ENCODE assay signal across 25 cellular contexts in the genomic region with DNA sequence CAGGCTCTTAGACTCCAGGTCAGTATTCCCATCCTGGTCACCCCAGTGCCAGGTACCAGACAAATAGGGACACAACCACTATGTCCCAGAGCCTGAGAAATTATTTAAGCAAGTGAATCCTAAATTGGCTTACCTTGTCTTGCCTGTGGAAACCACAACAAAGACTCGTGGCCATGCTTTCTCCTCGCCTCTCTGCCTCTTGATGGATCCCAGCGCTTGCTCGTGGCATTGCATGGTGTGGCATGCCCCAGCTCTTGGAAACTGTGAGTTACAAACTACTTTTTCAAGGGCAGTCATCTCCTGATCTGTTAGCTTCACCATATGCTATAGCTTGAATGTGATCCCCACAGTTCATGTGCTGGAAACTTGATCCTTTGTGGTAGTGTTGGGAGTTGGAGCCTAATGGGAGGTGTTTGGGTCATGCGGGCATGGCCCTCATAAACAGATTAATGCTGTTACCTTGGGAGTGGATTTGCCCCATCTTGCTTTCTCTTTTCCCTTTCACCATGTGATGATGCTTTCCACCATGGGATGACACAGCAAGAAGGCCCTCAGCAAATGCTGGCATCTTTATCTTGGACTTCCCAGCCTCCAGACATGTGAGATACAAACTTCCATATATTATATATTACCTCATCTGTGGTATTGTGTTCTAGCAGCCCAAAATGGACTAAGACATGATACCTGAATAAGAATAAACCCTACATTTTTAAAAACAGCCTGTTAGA. TPM values are rescaled to one million over a fixed set of nuclear protein-coding genes. Genes with fewer than 3 reads are reported as not detected.
DNase-seq lines count a peak whose midpoint lies in the region; ATAC-seq, FAIRE-seq and TF ChIP-seq lines count a peak whose summit lies in the region.
"Had no signal": no experiment of that assay in that cellular context is flagged by ENCODE, and none has a peak within 500 bp of the region (broad histone marks: within the 10 kb centered on the region; RNA-seq: fewer than 3 reads in every experiment).

No MANE protein-coding gene starts in this region.

- H3K23me2 ChIP-seq in H9 (ENCODE audit: insufficient read length, low read depth, low read length, poor library complexity, severe bottlenecking), result no peaks in the 10 kb centered on the region

- H4K20me1 ChIP-seq in H9 (ENCODE audit: control insufficient read depth, insufficient read depth, insufficient read length), result no peaks in the 10 kb centered on the region
- H4K20me1 ChIP-seq: BLaER1 treated with 17β-estradiol and CSF1 and Interleukin-3, amounts not matched to agents 10 nM and 100 nM had no signal

- H3K27me3 Mint-ChIP-seq in activated CD4-positive, alpha-beta T cell treated with anti-CD3 and anti-CD28 coated beads, Interleukin-2, amount 10 ng/mL, durations not matched to agents 7 days and 5 days, result no peaks in the 10 kb centered on the region
- H3K27me3 Mint-ChIP-seq in nephron progenitor cell (ENCODE audit: low read depth, poor library complexity) (no peaks in the 10 kb centered on the region), H9 (ENCODE audit: low read depth) (no peaks in the 10 kb centered on the region)
- H3K27me3 Mint-ChIP-seq: CD4-positive, alpha-beta T cell had no signal

- H3K56ac ChIP-seq in H9 (ENCODE audit: insufficient read length, low read depth, low read length), result no peak overlapping the region

- H3K27ac ChIP-seq in H9 (ENCODE audit: insufficient read length, low read depth, low read length), result no peak overlapping the region
- H3K27ac ChIP-seq: A549; BLaER1 treated with 17β-estradiol and CSF1 and Interleukin-3, amounts not matched to agents 10 nM and 100 nM; Peyer's patch had no signal

- no peaks in the 10 kb centered on the region for H3K79me2 ChIP-seq in H9 (ENCODE audit: insufficient read depth, low read length)

- TF ChIP-seq CTCF in bronchial epithelial cell (IDR thresholded peaks at IDR 0.05; ENCODE audit: insufficient read depth, low read length, severe bottlenecking) (no peak), nephron progenitor cell (IDR thresholded peaks at IDR 0.05) (no peak), H9 (conservative IDR thresholded peaks at IDR 0.05) (no peak)

- no peak overlapping the region for H3K4me2 ChIP-seq in H9 (ENCODE audit: insufficient read depth, insufficient read length, low read length)
- H3K4me2 ChIP-seq: A549; BLaER1 treated with 17β-estradiol and CSF1 and Interleukin-3, amounts not matched to agents 10 nM and 100 nM had no signal

- H3K23ac ChIP-seq in H9 (ENCODE audit: insufficient read length, low read depth, low read length), result no peak overlapping the region

- DNase-seq in activated CD4-positive, alpha-beta T cell treated with anti-CD3 and anti-CD28 coated beads for 48 hours, result peak; percentile 7
- DNase-seq in activated CD4-positive, alpha-beta T cell treated with anti-CD3 and anti-CD28 coated beads, Interleukin-2, amount 10 ng/mL, durations not matched to agents 7 days and 5 days, result no peak
- DNase-seq in NCI-H2171 treated with DMSO at 0.1 percent for 48 hours (lab: John Stamatoyannopoulos, UW) (peak; percentile 64), bronchial epithelial cell (ENCODE audit: low read depth) (no peak), nephron progenitor cell (no peak), H9 (no peak)
- no peak for DNase-seq in stimulated activated naive CD8-positive, alpha-beta T cell treated with anti-CD3 and anti-CD28 coated beads, Interleukin-15, Interleukin-2, amounts not matched to agents 100 U/mL and 50 U/mL, for 24 hours
- DNase-seq: AML-193; CD4-positive, alpha-beta T cell; DMS79; MV-4-11; NCI-H1105; NCI-H1436 treated with DMSO at 0.1 percent for 48 hours; NCI-H1930; NCI-H2107; NCI-H446 treated with DMSO at 0.1 percent for 48 hours; NCI-H526; Peyer's patch; SHP77 treated with DMSO at 0.1 percent for 48 hours had no signal

- no peak overlapping the region for H2BK20ac ChIP-seq in H9 (ENCODE audit: low read depth, low read length, poor library complexity, severe bottlenecking)

- no peak overlapping the region for H2BK120ac ChIP-seq in H9 (ENCODE audit: low read depth, low read length, poor library complexity, severe bottlenecking)

- no peak overlapping the region for H2BK12ac ChIP-seq in H9 (ENCODE audit: insufficient read length, low read depth, low read length)

- no peak overlapping the region for H2AK5ac ChIP-seq in H9 (ENCODE audit: insufficient read length, low read length)

- CTCF ChIA-PET in activated CD4-positive, alpha-beta T cell treated with anti-CD3 and anti-CD28 coated beads, Interleukin-2, amount 10 ng/mL, durations not matched to agents 7 days and 5 days (lab: Charles Lee), result no interaction called here

- POLR2A ChIA-PET in activated CD4-positive, alpha-beta T cell treated with anti-CD3 and anti-CD28 coated beads, Interleukin-2, amount 10 ng/mL, durations not matched to agents 7 days and 5 days (lab: Charles Lee), result no interaction called here

- peak; percentile 50 for FAIRE-seq in bronchial epithelial cell (lab: Jason Lieb, UNC)
- FAIRE-seq: A549, D721Med, GM12892, GM19239, H1 had no signal

- H3K9ac ChIP-seq in H9 (ENCODE audit: extremely low read depth, insufficient read length, low read length), result no peak overlapping the region
- H3K9ac ChIP-seq: BLaER1 treated with 17β-estradiol and CSF1 and Interleukin-3, amounts not matched to agents 10 nM and 100 nM had no signal

- H3K4me1 ChIP-seq in H9 (ENCODE audit: insufficient read depth, low read length), result no peaks in the 10 kb centered on the region
- H3K4me1 ChIP-seq: BLaER1 treated with 17β-estradiol and CSF1 and Interleukin-3, amounts not matched to agents 10 nM and 100 nM; Peyer's patch had no signal

- no peak overlapping the region for H4K5ac ChIP-seq in H9 (ENCODE audit: insufficient read length, low read depth, low read length)

- no peak overlapping the region for H3K4ac ChIP-seq in H9 (ENCODE audit: low read depth, low read length)

- no peaks in the 10 kb centered on the region for H3K36me3 ChIP-seq in bronchial epithelial cell (ENCODE audit: control insufficient read depth, insufficient read depth, low read length)
- H3K36me3 ChIP-seq: Peyer's patch had no signal

- H3T11ph ChIP-seq in H9 (ENCODE audit: low read length), result no peak overlapping the region

- H2BK5ac ChIP-seq in H9 (ENCODE audit: insufficient read length, low read length), result no peak overlapping the region

- no peaks in the 10 kb centered on the region for H3K79me1 ChIP-seq in H9 (ENCODE audit: insufficient read depth, low read depth, low read length, poor library complexity, severe bottlenecking)

- no peak overlapping the region for H3K4me3 Mint-ChIP-seq in activated CD4-positive, alpha-beta T cell treated with anti-CD3 and anti-CD28 coated beads, Interleukin-2, amount 10 ng/mL, durations not matched to agents 7 days and 5 days
- H3K4me3 Mint-ChIP-seq in nephron progenitor cell, result no peak overlapping the region
- no peak overlapping the region for H3K4me3 Mint-ChIP-seq in H9
- H3K4me3 Mint-ChIP-seq: CD4-positive, alpha-beta T cell had no signal

- H3K27ac Mint-ChIP-seq in activated CD4-positive, alpha-beta T cell treated with anti-CD3 and anti-CD28 coated beads, Interleukin-2, amount 10 ng/mL, durations not matched to agents 7 days and 5 days, result no peak overlapping the region
- H3K27ac Mint-ChIP-seq in nephron progenitor cell (no peak overlapping the region), H9 (no peak overlapping the region)
- H3K27ac Mint-ChIP-seq: CD4-positive, alpha-beta T cell had no signal

- H3K9me3 Mint-ChIP-seq in activated CD4-positive, alpha-beta T cell treated with anti-CD3 and anti-CD28 coated beads, Interleukin-2, amount 10 ng/mL, durations not matched to agents 7 days and 5 days, result no peaks in the 10 kb centered on the region
- H3K9me3 Mint-ChIP-seq in nephron progenitor cell (peaks cover 3% of the 10 kb centered on the region), H9 (peaks cover 0 to 4% of the 10 kb centered on the region in 2 experiments; a peak in 1 of 5 replicates)
- H3K9me3 Mint-ChIP-seq: CD4-positive, alpha-beta T cell had no signal

- no peaks in the 10 kb centered on the region for H3K4me1 Mint-ChIP-seq in activated CD4-positive, alpha-beta T cell treated with anti-CD3 and anti-CD28 coated beads, Interleukin-2, amount 10 ng/mL, durations not matched to agents 7 days and 5 days
- H3K4me1 Mint-ChIP-seq in nephron progenitor cell (peaks cover 12% of the 10 kb centered on the region), H9 (no peaks in the 10 kb centered on the region)

- no peak overlapping the region for H3K18ac ChIP-seq in H9 (ENCODE audit: insufficient read length, low read depth, low read length)

- H3K14ac ChIP-seq in H9 (ENCODE audit: insufficient read depth, low read length), result no peak overlapping the region

- no peak overlapping the region for H3K4me3 ChIP-seq in bronchial epithelial cell (ENCODE audit: low read depth, low read length)
- H3K4me3 ChIP-seq: A549; BLaER1 treated with 17β-estradiol and CSF1 and Interleukin-3, amounts not matched to agents 10 nM and 100 nM; Peyer's patch had no signal

- H3K27me3 ChIP-seq in bronchial epithelial cell (ENCODE audit: control insufficient read depth, insufficient read depth, low read length) (no peaks in the 10 kb centered on the region), H9 (ENCODE audit: insufficient read depth, low read length) (no peaks in the 10 kb centered on the region)
- H3K27me3 ChIP-seq: BLaER1 treated with 17β-estradiol and CSF1 and Interleukin-3, amounts not matched to agents 10 nM and 100 nM; Peyer's patch had no signal

- H3K9me3 ChIP-seq in H9 (ENCODE audit: control insufficient read depth, low read depth, low read length), result no peaks in the 10 kb centered on the region
- H3K9me3 ChIP-seq: A549, Peyer's patch had no signal

- no CpG with 5 or more reads among the region's 5 CpGs for WGBS in H9 (ENCODE audit: extremely low coverage, insufficient read length, low lambda C conversion rate)

- H3K36me3 Mint-ChIP-seq in activated CD4-positive, alpha-beta T cell treated with anti-CD3 and anti-CD28 coated beads, Interleukin-2, amount 10 ng/mL, durations not matched to agents 7 days and 5 days (ENCODE audit: low read depth), result no peaks in the 10 kb centered on the region
- H3K36me3 Mint-ChIP-seq in nephron progenitor cell (ENCODE audit: low read depth), result peaks cover 6% of the 10 kb centered on the region
- H3K36me3 Mint-ChIP-seq in H9 (ENCODE audit: insufficient read depth in 1 of 3, low read depth in 3 of 3), result no peaks in the 10 kb centered on the region; a peak in 1 of 7 replicates

- H2AFZ ChIP-seq in H9 (ENCODE audit: low read length), result no peak overlapping the region

- no peak overlapping the region for H2BK15ac ChIP-seq in H9 (ENCODE audit: low read depth, low read length)

- no peak overlapping the region for H4K91ac ChIP-seq in H9 (ENCODE audit: insufficient read length, low read depth, low read length)

- no peak for ATAC-seq in stimulated activated naive CD8-positive, alpha-beta T cell treated with anti-CD3 and anti-CD28 coated beads, Interleukin-15, Interleukin-2, amounts not matched to agents 100 U/mL and 50 U/mL, for 24 hours
- ATAC-seq: A549 had no signal

- no peak overlapping the region for H4K8ac ChIP-seq in H9 (replicated peaks; ENCODE audit: insufficient read length, low read depth, low read length)

RNA-seq across cellular contexts. Expression of a gene that starts 31.2 kb away (rescaled TPM):
- 1 to 10 TPM; 2.6 to 2.7 TPM for total RNA-seq in activated CD4-positive, alpha-beta T cell treated with anti-CD3 and anti-CD28 coated beads, Interleukin-2, amount 10 ng/mL, durations not matched to agents 7 days and 5 days
- total RNA-seq in bronchial epithelial cell (5.0 and 7.4 TPM in 2 replicates), H9 (2021) (1.8 and 2.4 TPM in 2 replicates)

Comparison
In these comparisons a context has a peak if more than half of its experiments do, and no peak if none do; other contexts are left out.
1. DNase-seq: peak in activated CD4-positive, alpha-beta T cell treated with anti-CD3 and anti-CD28 coated beads for 48 hours (single experiment) and NCI-H2171 treated with DMSO at 0.1 percent for 48 hours (single experiment); none in activated CD4-positive, alpha-beta T cell treated with anti-CD3 and anti-CD28 coated beads, Interleukin-2, amount 10 ng/mL, durations not matched to agents 7 days and 5 days (single experiment), bronchial epithelial cell (single experiment), nephron progenitor cell (single experiment), stimulated activated naive CD8-positive, alpha-beta T cell treated with anti-CD3 and anti-CD28 coated beads, Interleukin-15, Interleukin-2, amounts not matched to agents 100 U/mL and 50 U/mL, for 24 hours (single experiment) and H9 (single experiment).